In genomic region chr13:36820222-36820621, GRCh38 we compare ENCODE assay signal across 8 cellular contexts. TPM values are rescaled to one million over a fixed set of nuclear protein-coding genes. Genes with fewer than 3 reads are reported as not detected.
DNase-seq lines count a peak whose midpoint lies in the region; ATAC-seq and TF ChIP-seq lines count a peak whose summit lies in the region.

No MANE protein-coding gene starts in this region.

- no peaks in the 10 kb centered on the region for H3K9me3 Mint-ChIP-seq in stimulated activated naive CD8-positive, alpha-beta T cell treated with anti-CD3 and anti-CD28 coated beads, Interleukin-15, amount 100 ng/mL, for 72 hours

- no peaks in the 10 kb centered on the region for H4K20me1 ChIP-seq in PC-9 (ENCODE audit: insufficient read depth)

- H3K36me3 ChIP-seq in PC-9 (ENCODE audit: low read depth) = no peaks in the 10 kb centered on the region

- peak; percentile 17 for DNase-seq in SIG-M5 treated with dmso at 0.1 percent for 504 hours (lab: John Stamatoyannopoulos, UW; ENCODE audit: unreplicated experiment)
- DNase-seq in SIG-M5 (lab: John Stamatoyannopoulos, UW) = no peak
- no peak for DNase-seq in PC-9
- peak; percentile 12 for DNase-seq in fibroblast of the aortic adventitia (ENCODE audit: low read depth)
- no peak for DNase-seq in stimulated activated naive CD8-positive, alpha-beta T cell treated with anti-CD3 and anti-CD28 coated beads, Interleukin-15, amount 100 ng/mL, for 72 hours
- no peak for DNase-seq in DMS53 (lab: John Stamatoyannopoulos, UW)
- no peak for DNase-seq in OCI-M2 (lab: John Stamatoyannopoulos, UW; ENCODE audit: unreplicated experiment)

- H3K27ac ChIP-seq in PC-9 = no peak overlapping the region

- peaks cover 16% of the 10 kb centered on the region for H3K4me1 ChIP-seq in PC-9 (replicated peaks; ENCODE audit: insufficient read depth)

- peak overlapping the region; percentile 98 to 99 for H3K27ac Mint-ChIP-seq in stimulated activated naive CD8-positive, alpha-beta T cell treated with anti-CD3 and anti-CD28 coated beads, Interleukin-15, amount 100 ng/mL, for 72 hours

- BruUV-seq in PC-9 (replicated peaks; lab: Mats Ljungman, UMichigan) = no TSS peak

- H3K4me3 Mint-ChIP-seq in stimulated activated naive CD8-positive, alpha-beta T cell treated with anti-CD3 and anti-CD28 coated beads, Interleukin-15, amount 100 ng/mL, for 72 hours = peak overlapping the region; percentile 94 to 96

- no peaks in the 10 kb centered on the region for H3K9me2 ChIP-seq in PC-9 (ENCODE audit: insufficient read depth)

- H3K27me3 Mint-ChIP-seq in stimulated activated naive CD8-positive, alpha-beta T cell treated with anti-CD3 and anti-CD28 coated beads, Interleukin-15, amount 100 ng/mL, for 72 hours = no peaks in the 10 kb centered on the region

- peaks cover 60% of the 10 kb centered on the region for H3K4me1 Mint-ChIP-seq in stimulated activated naive CD8-positive, alpha-beta T cell treated with anti-CD3 and anti-CD28 coated beads, Interleukin-15, amount 100 ng/mL, for 72 hours

- peak overlapping the region; percentile 81 for H3K4me2 ChIP-seq in PC-9

- peak overlapping the region; percentile 91 for H2AFZ ChIP-seq in PC-9

- H3K4me3 ChIP-seq in PC-9 (peak overlapping the region; percentile 90), fibroblast of the aortic adventitia (ENCODE audit: low read depth, low read length) (peak overlapping the region; percentile 79)

- ATAC-seq in HG02759 (IDR thresholded peaks at IDR 0.05; ENCODE audit: unreplicated experiment) = peak; percentile 26
- peak; percentile 63 for ATAC-seq in stimulated activated naive CD8-positive, alpha-beta T cell treated with anti-CD3 and anti-CD28 coated beads, Interleukin-15, amount 100 ng/mL, for 72 hours

- TF ChIP-seq CTCF in PC-9 (conservative IDR thresholded peaks at IDR 0.05) (no peak), fibroblast of the aortic adventitia (IDR thresholded peaks at IDR 0.05; ENCODE audit: insufficient read depth, low read length) (no peak)

- no peaks in the 10 kb centered on the region for H3K9me3 ChIP-seq in PC-9 (ENCODE audit: insufficient read depth, low read depth)

- intact Hi-C loops in PC-9 (cut with micrococcal nuclease; ENCODE audit: unreplicated experiment) = no loop called here

- POLR2A ChIA-PET in PC-9 (lab: Charles Lee; ENCODE audit: unreplicated experiment) = no interaction called here

- CTCF ChIA-PET in PC-9 (lab: Charles Lee) = no interaction called here

- peaks cover 27% of the 10 kb centered on the region for H3K79me2 ChIP-seq in PC-9 (ENCODE audit: low read depth)

- no peaks in the 10 kb centered on the region for H3K27me3 ChIP-seq in PC-9 (ENCODE audit: insufficient read depth, low read depth)

- H3F3A ChIP-seq in PC-9 (ENCODE audit: insufficient read depth, low read depth) = no peaks in the 10 kb centered on the region

RNA-seq across cellular contexts. Expression of gene RFXAP, which starts 1.2 kb away (rescaled TPM):
- total RNA-seq in PC-9 (2021) (3.9 and 5.6 TPM in 2 replicates), fibroblast of the aortic adventitia (ENCODE audit: low replicate concordance) (3.7 and 3.8 TPM in 2 replicates)

Comparison
In these comparisons a context has a peak if more than half of its experiments do, and no peak if none do; other contexts are left out.
1. DNase-seq: peak in SIG-M5 treated with dmso at 0.1 percent for 504 hours (single experiment) and fibroblast of the aortic adventitia (single experiment); none in SIG-M5 (single experiment), PC-9 (0 of 2), stimulated activated naive CD8-positive, alpha-beta T cell treated with anti-CD3 and anti-CD28 coated beads, Interleukin-15, amount 100 ng/mL, for 72 hours (0 of 2), DMS53 (single experiment) and OCI-M2 (single experiment).